1 cellular context compared by ENCODE assay signal in genomic region chr19:7629347-7630054, GRCh38.
TF ChIP-seq lines count a peak whose summit lies in the region.

Gene PET100 (plus strand): TSS chr19:7629793. CDS start chr19:7629834, 41 bp downstream.
Gene XAB2 (minus strand): TSS chr19:7629545. CDS start chr19:7629527, 18 bp downstream.

TF ChIP-seq in HepG2, 621 proteins besides CTCF, POLR2A, EP300 and RAD21 (continued from another document and continues in another):
- peak; percentile 77; the same call in 1 of the 2 replicates for TF ChIP-seq THAP9 (CRISPR knock-in tag; IDR thresholded peaks at IDR 0.05; ENCODE audit: borderline replicate concordance)
- TF ChIP-seq SAP130 (CRISPR knock-in tag; IDR thresholded peaks at IDR 0.05; ENCODE audit: low read depth), result peak; percentile 96
- TF ChIP-seq SRSF1 (optimal IDR thresholded peaks at IDR 0.05; ENCODE audit: low read depth, low read length), result peak; percentile 23
- TF ChIP-seq RXRA (CRISPR knock-in tag; IDR thresholded peaks at IDR 0.05), result peak; percentile 25; the same call in 1 of the 2 replicates
- peak; percentile 33; the same call in 1 of the 2 replicates for TF ChIP-seq FOXP1 (IDR thresholded peaks at IDR 0.05)
- no peak for TF ChIP-seq FOXP1 (CRISPR knock-in tag; IDR thresholded peaks at IDR 0.05)
- peak; percentile 99 for TF ChIP-seq CREM (IDR thresholded peaks at IDR 0.05)
- TF ChIP-seq CREM (CRISPR knock-in tag; IDR thresholded peaks at IDR 0.05), result peak; percentile 79
- peak; percentile 63; the same call in 1 of the 2 replicates for TF ChIP-seq TP53 (CRISPR knock-in tag; conservative IDR thresholded peaks at IDR 0.05)
- no peak for TF ChIP-seq ZNF572 (CRISPR knock-in tag; IDR thresholded peaks at IDR 0.05)
- TF ChIP-seq ZNF331 (CRISPR knock-in tag; IDR thresholded peaks at IDR 0.05), result peak; percentile 13; the same call in 1 of the 2 replicates
- TF ChIP-seq, protein P1, sequence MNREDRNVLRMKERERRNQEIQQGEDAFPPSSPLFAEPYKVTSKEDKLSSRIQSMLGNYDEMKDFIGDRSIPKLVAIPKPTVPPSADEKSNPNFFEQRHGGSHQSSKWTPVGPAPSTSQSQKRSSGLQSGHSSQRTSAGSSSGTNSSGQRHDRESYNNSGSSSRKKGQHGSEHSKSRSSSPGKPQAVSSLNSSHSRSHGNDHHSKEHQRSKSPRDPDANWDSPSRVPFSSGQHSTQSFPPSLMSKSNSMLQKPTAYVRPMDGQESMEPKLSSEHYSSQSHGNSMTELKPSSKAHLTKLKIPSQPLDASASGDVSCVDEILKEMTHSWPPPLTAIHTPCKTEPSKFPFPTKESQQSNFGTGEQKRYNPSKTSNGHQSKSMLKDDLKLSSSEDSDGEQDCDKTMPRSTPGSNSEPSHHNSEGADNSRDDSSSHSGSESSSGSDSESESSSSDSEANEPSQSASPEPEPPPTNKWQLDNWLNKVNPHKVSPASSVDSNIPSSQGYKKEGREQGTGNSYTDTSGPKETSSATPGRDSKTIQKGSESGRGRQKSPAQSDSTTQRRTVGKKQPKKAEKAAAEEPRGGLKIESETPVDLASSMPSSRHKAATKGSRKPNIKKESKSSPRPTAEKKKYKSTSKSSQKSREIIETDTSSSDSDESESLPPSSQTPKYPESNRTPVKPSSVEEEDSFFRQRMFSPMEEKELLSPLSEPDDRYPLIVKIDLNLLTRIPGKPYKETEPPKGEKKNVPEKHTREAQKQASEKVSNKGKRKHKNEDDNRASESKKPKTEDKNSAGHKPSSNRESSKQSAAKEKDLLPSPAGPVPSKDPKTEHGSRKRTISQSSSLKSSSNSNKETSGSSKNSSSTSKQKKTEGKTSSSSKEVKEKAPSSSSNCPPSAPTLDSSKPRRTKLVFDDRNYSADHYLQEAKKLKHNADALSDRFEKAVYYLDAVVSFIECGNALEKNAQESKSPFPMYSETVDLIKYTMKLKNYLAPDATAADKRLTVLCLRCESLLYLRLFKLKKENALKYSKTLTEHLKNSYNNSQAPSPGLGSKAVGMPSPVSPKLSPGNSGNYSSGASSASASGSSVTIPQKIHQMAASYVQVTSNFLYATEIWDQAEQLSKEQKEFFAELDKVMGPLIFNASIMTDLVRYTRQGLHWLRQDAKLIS (CRISPR knock-in tag; IDR thresholded peaks at IDR 0.05), result no peak
- TF ChIP-seq FOXO4 (CRISPR knock-in tag; conservative IDR thresholded peaks at IDR 0.05), result 0 out of 2 replicates have a peak, but pooled peaks have one; percentile 50
- no peak for TF ChIP-seq ZNF747 (CRISPR knock-in tag; IDR thresholded peaks at IDR 0.05; ENCODE audit: borderline replicate concordance)
- TF ChIP-seq KDM5A (IDR thresholded peaks at IDR 0.05; ENCODE audit: borderline replicate concordance, low read length), result peak; percentile 100
- no peak for TF ChIP-seq KLF9 (CRISPR knock-in tag; IDR thresholded peaks at IDR 0.05; ENCODE audit: low read depth)
- TF ChIP-seq SMAD3 (CRISPR knock-in tag; IDR thresholded peaks at IDR 0.05), result 0 out of 2 replicates have a peak, but pooled peaks have one; percentile 18
- no peak for TF ChIP-seq ZFP36L1 (CRISPR knock-in tag; IDR thresholded peaks at IDR 0.05)
- peak; percentile 99 for TF ChIP-seq NFYC (CRISPR knock-in tag; IDR thresholded peaks at IDR 0.05)
- 0 out of 2 replicates have a peak, but pooled peaks have one; percentile 29 for TF ChIP-seq PHF21A (CRISPR knock-in tag; IDR thresholded peaks at IDR 0.05)
- peak; percentile 27; the same call in 1 of the 2 replicates for TF ChIP-seq TOPORS (CRISPR knock-in tag; IDR thresholded peaks at IDR 0.05)
- peak; percentile 68; the same call in 1 of the 2 replicates for TF ChIP-seq ZSCAN12 (CRISPR knock-in tag; IDR thresholded peaks at IDR 0.05)
- TF ChIP-seq YEATS4 (CRISPR knock-in tag; IDR thresholded peaks at IDR 0.05; ENCODE audit: borderline replicate concordance), result peak; percentile 72
- TF ChIP-seq ZNF451 (CRISPR knock-in tag; IDR thresholded peaks at IDR 0.05), result 0 out of 2 replicates have a peak, but pooled peaks have one; percentile 4
- TF ChIP-seq FOXP4 (CRISPR knock-in tag; IDR thresholded peaks at IDR 0.05), result peak; percentile 65; the same call in 1 of the 2 replicates
- TF ChIP-seq, protein P2, sequence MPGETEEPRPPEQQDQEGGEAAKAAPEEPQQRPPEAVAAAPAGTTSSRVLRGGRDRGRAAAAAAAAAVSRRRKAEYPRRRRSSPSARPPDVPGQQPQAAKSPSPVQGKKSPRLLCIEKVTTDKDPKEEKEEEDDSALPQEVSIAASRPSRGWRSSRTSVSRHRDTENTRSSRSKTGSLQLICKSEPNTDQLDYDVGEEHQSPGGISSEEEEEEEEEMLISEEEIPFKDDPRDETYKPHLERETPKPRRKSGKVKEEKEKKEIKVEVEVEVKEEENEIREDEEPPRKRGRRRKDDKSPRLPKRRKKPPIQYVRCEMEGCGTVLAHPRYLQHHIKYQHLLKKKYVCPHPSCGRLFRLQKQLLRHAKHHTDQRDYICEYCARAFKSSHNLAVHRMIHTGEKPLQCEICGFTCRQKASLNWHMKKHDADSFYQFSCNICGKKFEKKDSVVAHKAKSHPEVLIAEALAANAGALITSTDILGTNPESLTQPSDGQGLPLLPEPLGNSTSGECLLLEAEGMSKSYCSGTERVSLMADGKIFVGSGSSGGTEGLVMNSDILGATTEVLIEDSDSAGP (CRISPR knock-in tag; IDR thresholded peaks at IDR 0.05; ENCODE audit: borderline replicate concordance), result peak; percentile 44; the same call in 1 of the 2 replicates
- TF ChIP-seq POLR2AphosphoS5 (IDR thresholded peaks at IDR 0.05; ENCODE audit: low read depth, low read length), result peak; percentile 70
- TF ChIP-seq, protein P3, sequence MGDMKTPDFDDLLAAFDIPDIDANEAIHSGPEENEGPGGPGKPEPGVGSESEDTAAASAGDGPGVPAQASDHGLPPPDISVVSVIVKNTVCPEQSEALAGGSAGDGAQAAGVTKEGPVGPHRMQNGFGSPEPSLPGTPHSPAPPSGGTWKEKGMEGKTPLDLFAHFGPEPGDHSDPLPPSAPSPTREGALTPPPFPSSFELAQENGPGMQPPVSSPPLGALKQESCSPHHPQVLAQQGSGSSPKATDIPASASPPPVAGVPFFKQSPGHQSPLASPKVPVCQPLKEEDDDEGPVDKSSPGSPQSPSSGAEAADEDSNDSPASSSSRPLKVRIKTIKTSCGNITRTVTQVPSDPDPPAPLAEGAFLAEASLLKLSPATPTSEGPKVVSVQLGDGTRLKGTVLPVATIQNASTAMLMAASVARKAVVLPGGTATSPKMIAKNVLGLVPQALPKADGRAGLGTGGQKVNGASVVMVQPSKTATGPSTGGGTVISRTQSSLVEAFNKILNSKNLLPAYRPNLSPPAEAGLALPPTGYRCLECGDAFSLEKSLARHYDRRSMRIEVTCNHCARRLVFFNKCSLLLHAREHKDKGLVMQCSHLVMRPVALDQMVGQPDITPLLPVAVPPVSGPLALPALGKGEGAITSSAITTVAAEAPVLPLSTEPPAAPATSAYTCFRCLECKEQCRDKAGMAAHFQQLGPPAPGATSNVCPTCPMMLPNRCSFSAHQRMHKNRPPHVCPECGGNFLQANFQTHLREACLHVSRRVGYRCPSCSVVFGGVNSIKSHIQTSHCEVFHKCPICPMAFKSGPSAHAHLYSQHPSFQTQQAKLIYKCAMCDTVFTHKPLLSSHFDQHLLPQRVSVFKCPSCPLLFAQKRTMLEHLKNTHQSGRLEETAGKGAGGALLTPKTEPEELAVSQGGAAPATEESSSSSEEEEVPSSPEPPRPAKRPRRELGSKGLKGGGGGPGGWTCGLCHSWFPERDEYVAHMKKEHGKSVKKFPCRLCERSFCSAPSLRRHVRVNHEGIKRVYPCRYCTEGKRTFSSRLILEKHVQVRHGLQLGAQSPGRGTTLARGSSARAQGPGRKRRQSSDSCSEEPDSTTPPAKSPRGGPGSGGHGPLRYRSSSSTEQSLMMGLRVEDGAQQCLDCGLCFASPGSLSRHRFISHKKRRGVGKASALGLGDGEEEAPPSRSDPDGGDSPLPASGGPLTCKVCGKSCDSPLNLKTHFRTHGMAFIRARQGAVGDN (CRISPR knock-in tag; IDR thresholded peaks at IDR 0.05), result peak; percentile 64
- peak; percentile 37; the same call in 1 of the 2 replicates for TF ChIP-seq ZNF503 (CRISPR knock-in tag; IDR thresholded peaks at IDR 0.05)
- no peak for TF ChIP-seq MBNL3 (CRISPR knock-in tag; conservative IDR thresholded peaks at IDR 0.05)
- TF ChIP-seq, protein P4, sequence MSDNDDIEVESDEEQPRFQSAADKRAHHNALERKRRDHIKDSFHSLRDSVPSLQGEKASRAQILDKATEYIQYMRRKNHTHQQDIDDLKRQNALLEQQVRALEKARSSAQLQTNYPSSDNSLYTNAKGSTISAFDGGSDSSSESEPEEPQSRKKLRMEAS (IDR thresholded peaks at IDR 0.05), result 0 out of 2 replicates have a peak, but pooled peaks have one; percentile 53
- TF ChIP-seq GATAD2A (CRISPR knock-in tag; IDR thresholded peaks at IDR 0.05), result peak; percentile 14; the same call in 1 of the 2 replicates
- 0 out of 2 replicates have a peak, but pooled peaks have one; percentile 31 for TF ChIP-seq ZNF441 (CRISPR knock-in tag; IDR thresholded peaks at IDR 0.05; ENCODE audit: borderline replicate concordance)
- 0 out of 2 replicates have a peak, but pooled peaks have one; percentile 46 for TF ChIP-seq BCL3 (CRISPR knock-in tag; IDR thresholded peaks at IDR 0.05)
- TF ChIP-seq ZNF205 (CRISPR knock-in tag; IDR thresholded peaks at IDR 0.05), result peak; percentile 29; the same call in 1 of the 2 replicates
